ENCODE assay signal across 20 cellular contexts in genomic region chr2:29241341-29241740, GRCh38.
DNase-seq lines count a peak whose midpoint lies in the region; ATAC-seq and TF ChIP-seq lines count a peak whose summit lies in the region.
"Had no signal": no experiment of that assay in that cellular context is flagged by ENCODE, and none has a peak within 500 bp of the region (broad histone marks: within the 10 kb centered on the region; RNA-seq: fewer than 3 reads in every experiment).

No MANE protein-coding gene starts in this region.

- H3K4me3 Mint-ChIP-seq in neural crest cell, result no peak overlapping the region
- H3K4me3 Mint-ChIP-seq: B cell; CD4-positive, alpha-beta T cell; CD8-positive, alpha-beta T cell had no signal

- no peaks in the 10 kb centered on the region for H3K36me3 ChIP-seq in spleen
- H3K36me3 ChIP-seq: BLaER1 treated with 17β-estradiol and CSF1 and Interleukin-3, amounts not matched to agents 10 nM and 100 nM had no signal

- TF ChIP-seq CTCF in neural crest cell (conservative IDR thresholded peaks at IDR 0.05), result no peak
- TF ChIP-seq CTCF in spleen (IDR thresholded peaks at IDR 0.05 in 8 of 11, conservative IDR thresholded peaks at IDR 0.05 in 3 of 11), result no peak

- no peaks in the 10 kb centered on the region for H3K4me1 Mint-ChIP-seq in neural crest cell

- H3K9me3 ChIP-seq in spleen, result no peaks in the 10 kb centered on the region
- H3K9me3 ChIP-seq: A549; BLaER1 treated with 17β-estradiol and CSF1 and Interleukin-3, amounts not matched to agents 10 nM and 100 nM; Caco-2 had no signal

- H3K27me3 Mint-ChIP-seq in neural crest cell (ENCODE audit: low read depth), result peaks cover 14% of the 10 kb centered on the region

- H3K36me3 Mint-ChIP-seq in neural crest cell (ENCODE audit: low read depth), result no peaks in the 10 kb centered on the region
- H3K36me3 Mint-ChIP-seq: CD8-positive, alpha-beta T cell had no signal

- H3K4me3 ChIP-seq in spleen, result no peak overlapping the region
- H3K4me3 ChIP-seq: A549; BLaER1 treated with 17β-estradiol and CSF1 and Interleukin-3, amounts not matched to agents 10 nM and 100 nM had no signal

- peaks cover 0 to 44% (median 0%) of the 10 kb centered on the region in 7 donors for H3K27me3 ChIP-seq in spleen (replicated peaks in 1 of 7)
- H3K27me3 ChIP-seq: BLaER1 treated with 17β-estradiol and CSF1 and Interleukin-3, amounts not matched to agents 10 nM and 100 nM had no signal

- no peak overlapping the region for H3K27ac ChIP-seq in spleen
- H3K27ac ChIP-seq: 22Rv1; A549; BLaER1 treated with 17β-estradiol and CSF1 and Interleukin-3, amounts not matched to agents 10 nM and 100 nM; C4-2B had no signal

- no peaks in the 10 kb centered on the region for H3K4me1 ChIP-seq in spleen
- H3K4me1 ChIP-seq: A549, Caco-2 had no signal

- intact Hi-C loops in posterior vena cava (cut with DNase I), result no loop called here
- intact Hi-C loops in spleen (cut with DNase I; ENCODE audit: low total_unique reads), result no loop called here

- WGBS in spleen, 5 donors, result 84 to 92% (median 87%) methylated on average over 4 of the region's 4 CpGs

- TF ChIP-seq POLR2A in spleen (IDR thresholded peaks at IDR 0.05), result no peak

- no peak for ATAC-seq in HG02938 (IDR thresholded peaks at IDR 0.05; ENCODE audit: unreplicated experiment)
- ATAC-seq in GM18502 (IDR thresholded peaks at IDR 0.05; ENCODE audit: poor library complexity, unreplicated experiment), result no peak
- ATAC-seq: A549; CD8-positive, alpha-beta T cell had no signal

- peak overlapping the region; percentile 19 for H3K27ac Mint-ChIP-seq in neural crest cell (ENCODE audit: unreplicated experiment)
- H3K27ac Mint-ChIP-seq: B cell; CD4-positive, alpha-beta T cell; CD8-positive, alpha-beta T cell had no signal

- peak; percentile 16 for DNase-seq in activated effector memory CD4-positive, alpha-beta T cell treated with anti-CD3 and anti-CD28 coated beads, Interleukin-2, amount 50 U/mL, for 16 hours
- DNase-seq in activated effector memory CD4-positive, alpha-beta T cell treated with Interleukin-2 at 50 U/mL for 16 hours, result no peak
- no peak for DNase-seq in neural crest cell (ENCODE audit: low read depth, low spot score)
- DNase-seq in posterior vena cava (ENCODE audit: low spot score), result peak; percentile 37
- DNase-seq in spleen, result peak; percentile 28
- no peak for DNase-seq in SHP77 treated with DMSO at 0.1 percent for 48 hours (lab: John Stamatoyannopoulos, UW)
- DNase-seq: AML-193; Caco-2; Calu3; CD4-positive, alpha-beta T cell; CD8-positive, alpha-beta T cell; DMS79 treated with DMSO at 0.1 percent for 48 hours; GF-D8 had no signal

- no peaks in the 10 kb centered on the region for H3K9me3 Mint-ChIP-seq in neural crest cell
- H3K9me3 Mint-ChIP-seq: CD4-positive, alpha-beta T cell; CD8-positive, alpha-beta T cell had no signal

Comparison
In these comparisons a context has a peak if more than half of its experiments do, and no peak if none do; other contexts are left out.
1. DNase-seq: peak in activated effector memory CD4-positive, alpha-beta T cell treated with anti-CD3 and anti-CD28 coated beads, Interleukin-2, amount 50 U/mL, for 16 hours (single experiment), posterior vena cava (single experiment) and spleen (single experiment); none in activated effector memory CD4-positive, alpha-beta T cell treated with Interleukin-2 at 50 U/mL for 16 hours (single experiment), neural crest cell (single experiment) and SHP77 treated with DMSO at 0.1 percent for 48 hours (single experiment).